ENCODE assay signal across 7 cellular contexts in genomic region chr10:122777515-122778059, GRCh38.
"Had no signal": no experiment of that assay in that cellular context is flagged by ENCODE, and none has a peak within 500 bp of the region (broad histone marks: within the 10 kb centered on the region; RNA-seq: fewer than 3 reads in every experiment).

No MANE protein-coding gene starts in this region.

- H3K9me3 ChIP-seq: HAP-1 had no signal

- H3K9ac ChIP-seq: GM23248, KMS-11 had no signal

- FAIRE-seq: HTR-8/SVneo had no signal

- H3K27ac ChIP-seq: GM23248, KMS-11 had no signal

- H2AFZ ChIP-seq: GM23248 had no signal

- H3K4me3 ChIP-seq: GM23248, HAP-1 had no signal

- DNase-seq: GM23248, GOT3, H7, KBM-7 had no signal

- H3K4me1 ChIP-seq: HAP-1 had no signal

- H3K4me2 ChIP-seq: KMS-11 had no signal

- H3K36me3 ChIP-seq: HAP-1 had no signal
